Comparison of ENCODE assay signal across 1 cellular context in the genomic region with DNA sequence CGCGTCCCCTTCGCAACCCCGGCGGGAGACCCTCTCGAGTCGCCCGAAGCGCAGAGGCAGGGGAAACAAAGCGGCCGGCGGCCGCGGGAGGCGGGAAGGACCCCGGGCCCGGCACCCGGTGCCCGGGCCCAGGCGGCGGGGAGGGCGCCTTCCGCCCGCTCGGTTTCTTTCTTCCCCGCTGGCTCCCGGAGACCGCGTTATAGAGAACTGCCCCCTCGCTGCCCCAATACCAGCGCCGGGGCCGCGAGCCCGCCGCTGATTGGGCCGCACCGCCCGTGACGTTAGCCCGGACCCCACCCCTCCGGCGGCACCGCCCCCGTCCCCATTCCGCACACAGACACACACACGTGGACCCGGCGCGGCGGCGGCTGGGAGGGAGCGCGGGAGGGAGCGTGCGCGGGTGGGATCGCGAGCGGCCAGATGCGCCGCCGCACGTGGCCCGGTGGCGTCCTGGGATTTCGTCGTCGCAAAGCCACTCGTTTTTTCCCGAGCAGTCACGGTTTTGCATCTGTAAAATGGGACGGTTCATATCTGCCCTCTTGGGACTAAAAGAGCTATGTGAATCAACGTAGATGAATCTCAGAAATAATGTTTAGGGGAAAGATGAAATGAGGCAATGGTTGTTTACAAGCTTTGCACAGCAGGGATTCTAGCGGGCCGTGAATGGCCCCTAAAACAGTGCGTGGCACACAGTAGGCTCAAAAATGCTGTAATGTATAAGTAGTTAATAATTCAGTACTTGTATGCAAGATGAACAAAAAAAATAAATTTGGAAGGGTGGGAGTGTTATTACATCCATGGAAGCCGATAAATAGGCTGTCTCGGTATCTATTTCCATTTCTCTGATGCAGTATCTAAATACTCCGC.
TF ChIP-seq lines count a peak whose summit lies in the region.

A gene (minus strand): TSS at position 209 of the 867 bp plus-strand sequence. CDS start 462 bp downstream, outside the sequence.

TF ChIP-seq in HepG2, 621 proteins besides CTCF, POLR2A, EP300 and RAD21 (continued from another document and continues in another):
- TF ChIP-seq YEATS4 (CRISPR knock-in tag; IDR thresholded peaks at IDR 0.05; ENCODE audit: borderline replicate concordance) (peak; percentile 97), ZNF253 (CRISPR knock-in tag; IDR thresholded peaks at IDR 0.05; ENCODE audit: borderline replicate concordance) (peak; percentile 95), NR2F1 (CRISPR knock-in tag; IDR thresholded peaks at IDR 0.05) (no peak), CCAR2 (optimal IDR thresholded peaks at IDR 0.05; ENCODE audit: low read depth, low read length) (no peak), SOX6 (IDR thresholded peaks at IDR 0.05) (no peak), SOX6 (CRISPR knock-in tag; IDR thresholded peaks at IDR 0.05) (peak; percentile 23; the same call in 1 of the 2 replicates), POLR2AphosphoS2 (IDR thresholded peaks at IDR 0.05; ENCODE audit: low read depth, low read length) (no peak), DR1 (CRISPR knock-in tag; IDR thresholded peaks at IDR 0.05) (peak; percentile 66; the same call in 1 of the 2 replicates), KDM4B (CRISPR knock-in tag; IDR thresholded peaks at IDR 0.05) (0 out of 2 replicates have a peak, but pooled peaks have one; percentile 46), TEAD3 (CRISPR knock-in tag; optimal IDR thresholded peaks at IDR 0.05; ENCODE audit: borderline replicate concordance) (peak; percentile 87), ELF1 (CRISPR knock-in tag; IDR thresholded peaks at IDR 0.05) (peak; percentile 4; the same call in 1 of the 2 replicates), NFYC (CRISPR knock-in tag; IDR thresholded peaks at IDR 0.05) (peak; percentile 81), MATR3 (CRISPR knock-in tag; IDR thresholded peaks at IDR 0.05) (no peak), NR2F6 (IDR thresholded peaks at IDR 0.05) (no peak), NR2F6 (CRISPR knock-in tag; IDR thresholded peaks at IDR 0.05) (no peak), EZH2 (conservative IDR thresholded peaks at IDR 0.05; ENCODE audit: low read depth, low read length) (no peak), HOXA7 (CRISPR knock-in tag; IDR thresholded peaks at IDR 0.05) (no peak), HMGA1 (CRISPR knock-in tag; conservative IDR thresholded peaks at IDR 0.05) (no peak), MTF1 (CRISPR knock-in tag; IDR thresholded peaks at IDR 0.05) (peak; percentile 84; the same call in 1 of the 2 replicates), IKZF4 (CRISPR knock-in tag; IDR thresholded peaks at IDR 0.05; ENCODE audit: borderline replicate concordance, low read depth, not compliant biosample characterization) (peak; percentile 98), ARID2 (CRISPR knock-in tag; IDR thresholded peaks at IDR 0.05; ENCODE audit: borderline replicate concordance) (peak; percentile 94), ZNF607 (CRISPR knock-in tag; IDR thresholded peaks at IDR 0.05; ENCODE audit: borderline replicate concordance) (peak; percentile 96), SRY (CRISPR knock-in tag; IDR thresholded peaks at IDR 0.05) (peak; percentile 94), POLR2G (IDR thresholded peaks at IDR 0.05; ENCODE audit: low read depth, low read length) (peak; percentile 91), CENPT (CRISPR knock-in tag; IDR thresholded peaks at IDR 0.05; ENCODE audit: low read depth) (peak; percentile 71; the same call in 1 of the 2 replicates), ZNF160 (CRISPR knock-in tag; IDR thresholded peaks at IDR 0.05) (peak; percentile 90; the same call in 1 of the 2 replicates), SETDB1 (CRISPR knock-in tag; IDR thresholded peaks at IDR 0.05; ENCODE audit: borderline replicate concordance) (no peak), ZNF776 (CRISPR knock-in tag; IDR thresholded peaks at IDR 0.05) (peak; percentile 36; the same call in 1 of the 2 replicates), ZNF616 (CRISPR knock-in tag; IDR thresholded peaks at IDR 0.05; ENCODE audit: low read depth) (peak; percentile 96), GLI4 (CRISPR knock-in tag; IDR thresholded peaks at IDR 0.05; ENCODE audit: borderline replicate concordance) (peak; percentile 94; the same call in 1 of the 2 replicates)
- TF ChIP-seq, protein P1, sequence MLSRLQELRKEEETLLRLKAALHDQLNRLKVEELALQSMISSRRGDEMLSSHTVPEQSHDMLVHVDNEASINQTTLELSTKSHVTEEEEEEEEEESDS (CRISPR knock-in tag; IDR thresholded peaks at IDR 0.05; ENCODE audit: borderline replicate concordance) = peak; percentile 80; the same call in 1 of the 2 replicates
- TF ChIP-seq, protein P2, sequence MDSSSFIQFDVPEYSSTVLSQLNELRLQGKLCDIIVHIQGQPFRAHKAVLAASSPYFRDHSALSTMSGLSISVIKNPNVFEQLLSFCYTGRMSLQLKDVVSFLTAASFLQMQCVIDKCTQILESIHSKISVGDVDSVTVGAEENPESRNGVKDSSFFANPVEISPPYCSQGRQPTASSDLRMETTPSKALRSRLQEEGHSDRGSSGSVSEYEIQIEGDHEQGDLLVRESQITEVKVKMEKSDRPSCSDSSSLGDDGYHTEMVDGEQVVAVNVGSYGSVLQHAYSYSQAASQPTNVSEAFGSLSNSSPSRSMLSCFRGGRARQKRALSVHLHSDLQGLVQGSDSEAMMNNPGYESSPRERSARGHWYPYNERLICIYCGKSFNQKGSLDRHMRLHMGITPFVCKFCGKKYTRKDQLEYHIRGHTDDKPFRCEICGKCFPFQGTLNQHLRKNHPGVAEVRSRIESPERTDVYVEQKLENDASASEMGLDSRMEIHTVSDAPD (CRISPR knock-in tag; IDR thresholded peaks at IDR 0.05) = peak; percentile 78; the same call in 1 of the 2 replicates
- TF ChIP-seq, protein P3, sequence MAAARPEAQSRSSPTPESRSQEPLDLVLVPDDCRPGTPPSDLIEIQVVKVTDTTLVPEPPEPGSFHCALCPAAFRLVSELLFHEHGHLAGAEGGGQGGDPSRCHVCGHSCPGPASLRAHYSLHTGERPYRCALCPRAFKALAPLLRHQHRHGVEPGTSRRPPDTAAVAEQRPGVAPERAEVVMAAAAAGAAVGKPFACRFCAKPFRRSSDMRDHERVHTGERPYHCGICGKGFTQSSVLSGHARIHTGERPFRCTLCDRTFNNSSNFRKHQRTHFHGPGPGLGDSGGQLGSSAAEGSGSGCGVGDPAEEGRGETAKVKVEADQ (CRISPR knock-in tag; IDR thresholded peaks at IDR 0.05; ENCODE audit: borderline replicate concordance) = peak; percentile 76; the same call in 1 of the 2 replicates
- TF ChIP-seq, protein P4, sequence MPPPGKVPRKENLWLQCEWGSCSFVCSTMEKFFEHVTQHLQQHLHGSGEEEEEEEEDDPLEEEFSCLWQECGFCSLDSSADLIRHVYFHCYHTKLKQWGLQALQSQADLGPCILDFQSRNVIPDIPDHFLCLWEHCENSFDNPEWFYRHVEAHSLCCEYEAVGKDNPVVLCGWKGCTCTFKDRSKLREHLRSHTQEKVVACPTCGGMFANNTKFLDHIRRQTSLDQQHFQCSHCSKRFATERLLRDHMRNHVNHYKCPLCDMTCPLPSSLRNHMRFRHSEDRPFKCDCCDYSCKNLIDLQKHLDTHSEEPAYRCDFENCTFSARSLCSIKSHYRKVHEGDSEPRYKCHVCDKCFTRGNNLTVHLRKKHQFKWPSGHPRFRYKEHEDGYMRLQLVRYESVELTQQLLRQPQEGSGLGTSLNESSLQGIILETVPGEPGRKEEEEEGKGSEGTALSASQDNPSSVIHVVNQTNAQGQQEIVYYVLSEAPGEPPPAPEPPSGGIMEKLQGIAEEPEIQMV (CRISPR knock-in tag; IDR thresholded peaks at IDR 0.05; ENCODE audit: low read depth) = peak; percentile 75; the same call in 1 of the 2 replicates
- TF ChIP-seq, protein P5, sequence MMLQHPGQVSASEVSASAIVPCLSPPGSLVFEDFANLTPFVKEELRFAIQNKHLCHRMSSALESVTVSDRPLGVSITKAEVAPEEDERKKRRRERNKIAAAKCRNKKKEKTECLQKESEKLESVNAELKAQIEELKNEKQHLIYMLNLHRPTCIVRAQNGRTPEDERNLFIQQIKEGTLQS (CRISPR knock-in tag; IDR thresholded peaks at IDR 0.05) = peak; percentile 74
- TF ChIP-seq, protein P6, sequence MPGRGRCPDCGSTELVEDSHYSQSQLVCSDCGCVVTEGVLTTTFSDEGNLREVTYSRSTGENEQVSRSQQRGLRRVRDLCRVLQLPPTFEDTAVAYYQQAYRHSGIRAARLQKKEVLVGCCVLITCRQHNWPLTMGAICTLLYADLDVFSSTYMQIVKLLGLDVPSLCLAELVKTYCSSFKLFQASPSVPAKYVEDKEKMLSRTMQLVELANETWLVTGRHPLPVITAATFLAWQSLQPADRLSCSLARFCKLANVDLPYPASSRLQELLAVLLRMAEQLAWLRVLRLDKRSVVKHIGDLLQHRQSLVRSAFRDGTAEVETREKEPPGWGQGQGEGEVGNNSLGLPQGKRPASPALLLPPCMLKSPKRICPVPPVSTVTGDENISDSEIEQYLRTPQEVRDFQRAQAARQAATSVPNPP (CRISPR knock-in tag; IDR thresholded peaks at IDR 0.05) = peak; percentile 88; the same call in 1 of the 2 replicates
- TF ChIP-seq, protein P7, sequence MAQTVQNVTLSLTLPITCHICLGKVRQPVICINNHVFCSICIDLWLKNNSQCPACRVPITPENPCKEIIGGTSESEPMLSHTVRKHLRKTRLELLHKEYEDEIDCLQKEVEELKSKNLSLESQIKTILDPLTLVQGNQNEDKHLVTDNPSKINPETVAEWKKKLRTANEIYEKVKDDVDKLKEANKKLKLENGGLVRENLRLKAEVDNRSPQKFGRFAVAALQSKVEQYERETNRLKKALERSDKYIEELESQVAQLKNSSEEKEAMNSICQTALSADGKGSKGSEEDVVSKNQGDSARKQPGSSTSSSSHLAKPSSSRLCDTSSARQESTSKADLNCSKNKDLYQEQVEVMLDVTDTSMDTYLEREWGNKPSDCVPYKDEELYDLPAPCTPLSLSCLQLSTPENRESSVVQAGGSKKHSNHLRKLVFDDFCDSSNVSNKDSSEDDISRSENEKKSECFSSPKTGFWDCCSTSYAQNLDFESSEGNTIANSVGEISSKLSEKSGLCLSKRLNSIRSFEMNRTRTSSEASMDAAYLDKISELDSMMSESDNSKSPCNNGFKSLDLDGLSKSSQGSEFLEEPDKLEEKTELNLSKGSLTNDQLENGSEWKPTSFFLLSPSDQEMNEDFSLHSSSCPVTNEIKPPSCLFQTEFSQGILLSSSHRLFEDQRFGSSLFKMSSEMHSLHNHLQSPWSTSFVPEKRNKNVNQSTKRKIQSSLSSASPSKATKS (CRISPR knock-in tag; IDR thresholded peaks at IDR 0.05) = no peak
- TF ChIP-seq, protein P8, sequence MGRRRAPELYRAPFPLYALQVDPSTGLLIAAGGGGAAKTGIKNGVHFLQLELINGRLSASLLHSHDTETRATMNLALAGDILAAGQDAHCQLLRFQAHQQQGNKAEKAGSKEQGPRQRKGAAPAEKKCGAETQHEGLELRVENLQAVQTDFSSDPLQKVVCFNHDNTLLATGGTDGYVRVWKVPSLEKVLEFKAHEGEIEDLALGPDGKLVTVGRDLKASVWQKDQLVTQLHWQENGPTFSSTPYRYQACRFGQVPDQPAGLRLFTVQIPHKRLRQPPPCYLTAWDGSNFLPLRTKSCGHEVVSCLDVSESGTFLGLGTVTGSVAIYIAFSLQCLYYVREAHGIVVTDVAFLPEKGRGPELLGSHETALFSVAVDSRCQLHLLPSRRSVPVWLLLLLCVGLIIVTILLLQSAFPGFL (CRISPR knock-in tag; IDR thresholded peaks at IDR 0.05) = peak; percentile 92
- TF ChIP-seq, protein P9, sequence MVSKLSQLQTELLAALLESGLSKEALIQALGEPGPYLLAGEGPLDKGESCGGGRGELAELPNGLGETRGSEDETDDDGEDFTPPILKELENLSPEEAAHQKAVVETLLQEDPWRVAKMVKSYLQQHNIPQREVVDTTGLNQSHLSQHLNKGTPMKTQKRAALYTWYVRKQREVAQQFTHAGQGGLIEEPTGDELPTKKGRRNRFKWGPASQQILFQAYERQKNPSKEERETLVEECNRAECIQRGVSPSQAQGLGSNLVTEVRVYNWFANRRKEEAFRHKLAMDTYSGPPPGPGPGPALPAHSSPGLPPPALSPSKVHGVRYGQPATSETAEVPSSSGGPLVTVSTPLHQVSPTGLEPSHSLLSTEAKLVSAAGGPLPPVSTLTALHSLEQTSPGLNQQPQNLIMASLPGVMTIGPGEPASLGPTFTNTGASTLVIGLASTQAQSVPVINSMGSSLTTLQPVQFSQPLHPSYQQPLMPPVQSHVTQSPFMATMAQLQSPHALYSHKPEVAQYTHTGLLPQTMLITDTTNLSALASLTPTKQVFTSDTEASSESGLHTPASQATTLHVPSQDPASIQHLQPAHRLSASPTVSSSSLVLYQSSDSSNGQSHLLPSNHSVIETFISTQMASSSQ (IDR thresholded peaks at IDR 0.05; ENCODE audit: low read depth) = no peak
- TF ChIP-seq, protein P9 (CRISPR knock-in tag; IDR thresholded peaks at IDR 0.05; ENCODE audit: borderline replicate concordance) = peak; percentile 81
- TF ChIP-seq, protein P10, sequence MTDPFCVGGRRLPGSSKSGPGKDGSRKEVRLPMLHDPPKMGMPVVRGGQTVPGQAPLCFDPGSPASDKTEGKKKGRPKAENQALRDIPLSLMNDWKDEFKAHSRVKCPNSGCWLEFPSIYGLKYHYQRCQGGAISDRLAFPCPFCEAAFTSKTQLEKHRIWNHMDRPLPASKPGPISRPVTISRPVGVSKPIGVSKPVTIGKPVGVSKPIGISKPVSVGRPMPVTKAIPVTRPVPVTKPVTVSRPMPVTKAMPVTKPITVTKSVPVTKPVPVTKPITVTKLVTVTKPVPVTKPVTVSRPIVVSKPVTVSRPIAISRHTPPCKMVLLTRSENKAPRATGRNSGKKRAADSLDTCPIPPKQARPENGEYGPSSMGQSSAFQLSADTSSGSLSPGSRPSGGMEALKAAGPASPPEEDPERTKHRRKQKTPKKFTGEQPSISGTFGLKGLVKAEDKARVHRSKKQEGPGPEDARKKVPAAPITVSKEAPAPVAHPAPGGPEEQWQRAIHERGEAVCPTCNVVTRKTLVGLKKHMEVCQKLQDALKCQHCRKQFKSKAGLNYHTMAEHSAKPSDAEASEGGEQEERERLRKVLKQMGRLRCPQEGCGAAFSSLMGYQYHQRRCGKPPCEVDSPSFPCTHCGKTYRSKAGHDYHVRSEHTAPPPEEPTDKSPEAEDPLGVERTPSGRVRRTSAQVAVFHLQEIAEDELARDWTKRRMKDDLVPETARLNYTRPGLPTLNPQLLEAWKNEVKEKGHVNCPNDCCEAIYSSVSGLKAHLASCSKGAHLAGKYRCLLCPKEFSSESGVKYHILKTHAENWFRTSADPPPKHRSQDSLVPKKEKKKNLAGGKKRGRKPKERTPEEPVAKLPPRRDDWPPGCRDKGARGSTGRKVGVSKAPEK (CRISPR knock-in tag; IDR thresholded peaks at IDR 0.05; ENCODE audit: borderline replicate concordance) = no peak
- TF ChIP-seq, protein P11, sequence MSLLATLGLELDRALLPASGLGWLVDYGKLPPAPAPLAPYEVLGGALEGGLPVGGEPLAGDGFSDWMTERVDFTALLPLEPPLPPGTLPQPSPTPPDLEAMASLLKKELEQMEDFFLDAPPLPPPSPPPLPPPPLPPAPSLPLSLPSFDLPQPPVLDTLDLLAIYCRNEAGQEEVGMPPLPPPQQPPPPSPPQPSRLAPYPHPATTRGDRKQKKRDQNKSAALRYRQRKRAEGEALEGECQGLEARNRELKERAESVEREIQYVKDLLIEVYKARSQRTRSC (CRISPR knock-in tag; IDR thresholded peaks at IDR 0.05; ENCODE audit: low read depth) = no peak
